Comparison of ENCODE assay signal across 20 cellular contexts in the genomic region with DNA sequence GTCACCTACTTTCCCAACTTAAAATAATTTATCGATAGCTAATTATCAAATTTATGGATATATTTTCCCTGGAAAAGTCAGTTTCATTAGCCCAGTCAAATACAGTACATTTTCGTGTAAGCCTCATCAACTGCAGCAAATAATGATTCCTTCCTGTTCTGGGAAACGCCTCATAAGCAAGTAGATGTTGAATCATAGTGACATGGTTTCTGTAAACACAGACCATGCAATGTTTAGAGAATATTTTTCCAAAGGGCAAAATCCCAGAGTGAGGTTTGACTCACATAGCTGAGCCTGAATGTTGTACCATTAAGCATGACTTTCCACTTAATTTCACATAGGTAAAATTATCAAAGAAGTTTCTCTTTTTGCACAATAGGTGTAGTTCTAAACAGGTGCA. TPM values are rescaled to one million over a fixed set of nuclear protein-coding genes. Genes with fewer than 3 reads are reported as not detected.
A peak's percentile ranks its signal among the peaks of the same experiment; 100 is the strongest.
DNase-seq lines count a peak whose midpoint lies in the region; ATAC-seq, FAIRE-seq and TF ChIP-seq lines count a peak whose summit lies in the region.
"Had no signal": no experiment of that assay in that cellular context is flagged by ENCODE, and none has a peak within 500 bp of the region (broad histone marks: within the 10 kb centered on the region; RNA-seq: fewer than 3 reads in every experiment).

No MANE protein-coding gene starts in this region.

- H3K27me3 Mint-ChIP-seq in Calu3 (ENCODE audit: unreplicated experiment): no peaks in the 10 kb centered on the region
- H3K27me3 Mint-ChIP-seq in glutamatergic neuron (ENCODE audit: unreplicated experiment): no peaks in the 10 kb centered on the region
- no peaks in the 10 kb centered on the region for H3K27me3 Mint-ChIP-seq in natural killer cell treated with Interleukin-12 subunit alpha and Interleukin-12 subunit beta and Interleukin-15 and Interleukin-18, amount 100 ng/mL, for 72 hours

- no peaks in the 10 kb centered on the region for H3K36me3 ChIP-seq in kidney (ENCODE audit: control insufficient read depth in 1 of 2, insufficient read depth in 2 of 2, low read length in 2 of 2)
- H3K36me3 ChIP-seq: prostate gland had no signal

- H3K4me3 ChIP-seq in fibroblast of mammary gland (ENCODE audit: control insufficient read depth, low read depth, low read length) (no peak overlapping the region), kidney (ENCODE audit: low read length in 2 of 2) (no peak overlapping the region)
- H3K4me3 ChIP-seq: body of pancreas, prostate gland had no signal

- H3K4me1 Mint-ChIP-seq in Calu3 (ENCODE audit: low read depth, unreplicated experiment) (peaks cover 47% of the 10 kb centered on the region), glutamatergic neuron (ENCODE audit: low read depth, unreplicated experiment) (peaks cover 3% of the 10 kb centered on the region)
- peaks cover 36 to 56% of the 10 kb centered on the region in 2 donors for H3K4me1 Mint-ChIP-seq in natural killer cell treated with Interleukin-12 subunit alpha and Interleukin-12 subunit beta and Interleukin-15 and Interleukin-18, amount 100 ng/mL, for 72 hours (ENCODE audit: low read depth in 2 of 2)

- no peak for ATAC-seq in GM19035 (IDR thresholded peaks at IDR 0.05; ENCODE audit: unreplicated experiment)
- ATAC-seq in natural killer cell treated with Interleukin-12 subunit alpha and Interleukin-12 subunit beta and Interleukin-15 and Interleukin-18, amount 100 ng/mL, for 72 hours: no peak
- ATAC-seq: body of pancreas had no signal

- H3K4me1 ChIP-seq in kidney (ENCODE audit: control insufficient read depth in 1 of 2, insufficient read depth in 1 of 2, low read depth in 1 of 2, low read length in 2 of 2): no peaks in the 10 kb centered on the region
- H3K4me1 ChIP-seq: prostate gland had no signal

- intact Hi-C loops in Calu3 (cut with micrococcal nuclease; ENCODE audit: unreplicated experiment): no loop called here
- intact Hi-C loops in kidney (cut with DNase I): no loop called here

- no peak overlapping the region for H3K9ac ChIP-seq in kidney (ENCODE audit: low read length in 2 of 2)

- H3K9me3 Mint-ChIP-seq in Calu3 (ENCODE audit: low read depth, unreplicated experiment) (no peaks in the 10 kb centered on the region), glutamatergic neuron (ENCODE audit: unreplicated experiment) (no peaks in the 10 kb centered on the region)
- no peaks in the 10 kb centered on the region for H3K9me3 Mint-ChIP-seq in natural killer cell treated with Interleukin-12 subunit alpha and Interleukin-12 subunit beta and Interleukin-15 and Interleukin-18, amount 100 ng/mL, for 72 hours
- H3K9me3 Mint-ChIP-seq: activated CD4-positive, alpha-beta memory T cell treated with anti-CD3 and anti-CD28 coated beads, Interleukin-2, amount 10 ng/mL, durations not matched to agents 7 days and 5 days; activated T-helper 2 cell treated with anti-CD3 and anti-CD28 coated beads, Interferon-gamma antibody, Interleukin-2, Interleukin-4, amounts not matched to agents 10 μg/mL and 5 μg/mL and 100 μg/mL, durations not matched to agents 14 hours and 24 hours and 36 hours had no signal

- FAIRE-seq in kidney (lab: Jason Lieb, UNC): no peak
- FAIRE-seq: endometrium had no signal

- H3K27ac Mint-ChIP-seq in Calu3 (ENCODE audit: unreplicated experiment) (peak overlapping the region; percentile 64), glutamatergic neuron (ENCODE audit: unreplicated experiment) (no peak overlapping the region)
- H3K27ac Mint-ChIP-seq in natural killer cell treated with Interleukin-12 subunit alpha and Interleukin-12 subunit beta and Interleukin-15 and Interleukin-18, amount 100 ng/mL, for 72 hours: no peak overlapping the region
- H3K27ac Mint-ChIP-seq: activated CD4-positive, alpha-beta memory T cell treated with anti-CD3 and anti-CD28 coated beads, Interleukin-2, amount 10 ng/mL, durations not matched to agents 7 days and 5 days; activated T-helper 2 cell treated with anti-CD3 and anti-CD28 coated beads, Interferon-gamma antibody, Interleukin-2, Interleukin-4, amounts not matched to agents 10 μg/mL and 5 μg/mL and 100 μg/mL, durations not matched to agents 14 hours and 24 hours and 36 hours had no signal

- CTCF ChIA-PET in Calu3 (lab: Charles Lee): interaction anchor here (1.0 to 1.2 kb wide), 2 partner anchors 11 to 18 kb away, joined by 4 read pairs; no protein-coding TSS in a partner anchor

- TF ChIP-seq CTCF in Calu3 (IDR thresholded peaks at IDR 0.05; ENCODE audit: unreplicated experiment) (no peak), fibroblast of mammary gland (conservative IDR thresholded peaks at IDR 0.05; ENCODE audit: control insufficient read depth, insufficient read depth, low read depth, low read length) (no peak), kidney (IDR thresholded peaks at IDR 0.05; ENCODE audit: borderline replicate concordance, extremely low read depth, insufficient read depth) (no peak), glutamatergic neuron (IDR thresholded peaks at IDR 0.05; ENCODE audit: partially characterized antibody, unreplicated experiment) (no peak)

- no peak overlapping the region for H3K27ac ChIP-seq in kidney (ENCODE audit: low read depth in 2 of 2, low read length in 2 of 2)
- H3K27ac ChIP-seq: body of pancreas, C4-2B, prostate gland had no signal

- H3K9me3 ChIP-seq in kidney (ENCODE audit: control insufficient read depth in 1 of 2, low read length in 2 of 2): no peaks in the 10 kb centered on the region
- H3K9me3 ChIP-seq: body of pancreas, prostate gland had no signal

- H3K36me3 Mint-ChIP-seq in Calu3 (ENCODE audit: insufficient read depth, unreplicated experiment): peaks cover 6% of the 10 kb centered on the region
- H3K36me3 Mint-ChIP-seq in glutamatergic neuron (ENCODE audit: unreplicated experiment): no peaks in the 10 kb centered on the region
- peaks cover 15% of the 10 kb centered on the region for H3K36me3 Mint-ChIP-seq in natural killer cell treated with Interleukin-12 subunit alpha and Interleukin-12 subunit beta and Interleukin-15 and Interleukin-18, amount 100 ng/mL, for 72 hours

- DNase-seq in Calu3: no peak
- DNase-seq in RPMI7951 (ENCODE audit: low read depth): peak; percentile 23
- peak; percentile 55 for DNase-seq in fibroblast of mammary gland (ENCODE audit: low read depth)
- DNase-seq in non-pigmented ciliary epithelial cell (ENCODE audit: low read depth): peak; percentile 47
- DNase-seq in kidney: no peak
- no peak for DNase-seq in glutamatergic neuron
- no peak for DNase-seq in natural killer cell treated with Interleukin-12 subunit alpha and Interleukin-12 subunit beta and Interleukin-15 and Interleukin-18, amount 100 ng/mL, for 72 hours (ENCODE audit: low spot score)
- DNase-seq: activated CD4-positive, alpha-beta memory T cell treated with anti-CD3 and anti-CD28 coated beads, Interleukin-2, amount 10 ng/mL, durations not matched to agents 7 days and 5 days; body of pancreas; NCI-H1105 treated with DMSO at 0.1 percent for 48 hours; NCI-H69; Right ventricle myocardium superior; stimulated activated CD4-positive, alpha-beta T cell treated with anti-CD3 and anti-CD28 coated beads, Interleukin-4, amount 100 ng/mL, for 4 hours; stimulated activated naive CD4-positive, alpha-beta T cell; T1000 had no signal

- no peak overlapping the region for H3K4me3 Mint-ChIP-seq in Calu3 (ENCODE audit: low read depth, unreplicated experiment)
- H3K4me3 Mint-ChIP-seq in glutamatergic neuron (ENCODE audit: unreplicated experiment): no peak overlapping the region
- H3K4me3 Mint-ChIP-seq in natural killer cell treated with Interleukin-12 subunit alpha and Interleukin-12 subunit beta and Interleukin-15 and Interleukin-18, amount 100 ng/mL, for 72 hours: no peak overlapping the region
- H3K4me3 Mint-ChIP-seq: activated CD4-positive, alpha-beta memory T cell treated with anti-CD3 and anti-CD28 coated beads, Interleukin-2, amount 10 ng/mL, durations not matched to agents 7 days and 5 days had no signal

- no TSS peak for BruUV-seq in Calu3 (replicated peaks; lab: Mats Ljungman, UMichigan)

RNA-seq across cellular contexts. Expression of a gene that starts 16.7 kb away (rescaled TPM):
- total RNA-seq in Calu3 (2022) (12.4 and 13.3 TPM in 2 replicates), kidney (7.5 TPM), glutamatergic neuron (ENCODE audit: unreplicated experiment) (not detected)
- 0.24 and 0.29 TPM in 2 replicates for total RNA-seq in RPMI7951 (2014; rRNA removed; shearing (Covaris generic))
- 13.8 TPM for polyA plus RNA-seq in kidney (ENCODE audit: insufficient read depth, low read depth, low replicate concordance)
- total RNA-seq in natural killer cell treated with Interleukin-12 subunit alpha and Interleukin-12 subunit beta and Interleukin-15 and Interleukin-18, amount 100 ng/mL, for 72 hours: 1 to 10 TPM in 1 of 2 donors, under 1 TPM in 1; 0.83 to 1.6 TPM
- total RNA-seq: activated CD4-positive, alpha-beta memory T cell treated with anti-CD3 and anti-CD28 coated beads, Interleukin-2, amount 10 ng/mL, durations not matched to agents 7 days and 5 days; activated T-helper 2 cell treated with anti-CD3 and anti-CD28 coated beads, Interferon-gamma antibody, Interleukin-2, Interleukin-4, amounts not matched to agents 10 μg/mL and 5 μg/mL and 100 μg/mL, durations not matched to agents 14 hours and 24 hours and 36 hours had no signal

RNA-seq across cellular contexts. Expression of a gene that starts 27.1 kb away (rescaled TPM):
- total RNA-seq in Calu3 (2022) (18.1 and 21.5 TPM in 2 replicates), kidney (6.7 TPM), glutamatergic neuron (ENCODE audit: unreplicated experiment) (not detected)
- 0.12 and 0.29 TPM in 2 replicates for total RNA-seq in RPMI7951 (2014; rRNA removed; shearing (Covaris generic))
- polyA plus RNA-seq in kidney (ENCODE audit: insufficient read depth, low read depth, low replicate concordance): 1.7 TPM
- 10 to 100 TPM; 28.9 to 30.8 TPM for total RNA-seq in natural killer cell treated with Interleukin-12 subunit alpha and Interleukin-12 subunit beta and Interleukin-15 and Interleukin-18, amount 100 ng/mL, for 72 hours

Comparison
In these comparisons a context has a peak if more than half of its experiments do, and no peak if none do; other contexts are left out.
1. DNase-seq: peak in RPMI7951 (single experiment), fibroblast of mammary gland (single experiment) and non-pigmented ciliary epithelial cell (single experiment); none in Calu3 (single experiment), kidney (single experiment), glutamatergic neuron (single experiment) and natural killer cell treated with Interleukin-12 subunit alpha and Interleukin-12 subunit beta and Interleukin-15 and Interleukin-18, amount 100 ng/mL, for 72 hours (single experiment).